Comparison of ENCODE assay signal across 2 cellular contexts in the genomic region with DNA sequence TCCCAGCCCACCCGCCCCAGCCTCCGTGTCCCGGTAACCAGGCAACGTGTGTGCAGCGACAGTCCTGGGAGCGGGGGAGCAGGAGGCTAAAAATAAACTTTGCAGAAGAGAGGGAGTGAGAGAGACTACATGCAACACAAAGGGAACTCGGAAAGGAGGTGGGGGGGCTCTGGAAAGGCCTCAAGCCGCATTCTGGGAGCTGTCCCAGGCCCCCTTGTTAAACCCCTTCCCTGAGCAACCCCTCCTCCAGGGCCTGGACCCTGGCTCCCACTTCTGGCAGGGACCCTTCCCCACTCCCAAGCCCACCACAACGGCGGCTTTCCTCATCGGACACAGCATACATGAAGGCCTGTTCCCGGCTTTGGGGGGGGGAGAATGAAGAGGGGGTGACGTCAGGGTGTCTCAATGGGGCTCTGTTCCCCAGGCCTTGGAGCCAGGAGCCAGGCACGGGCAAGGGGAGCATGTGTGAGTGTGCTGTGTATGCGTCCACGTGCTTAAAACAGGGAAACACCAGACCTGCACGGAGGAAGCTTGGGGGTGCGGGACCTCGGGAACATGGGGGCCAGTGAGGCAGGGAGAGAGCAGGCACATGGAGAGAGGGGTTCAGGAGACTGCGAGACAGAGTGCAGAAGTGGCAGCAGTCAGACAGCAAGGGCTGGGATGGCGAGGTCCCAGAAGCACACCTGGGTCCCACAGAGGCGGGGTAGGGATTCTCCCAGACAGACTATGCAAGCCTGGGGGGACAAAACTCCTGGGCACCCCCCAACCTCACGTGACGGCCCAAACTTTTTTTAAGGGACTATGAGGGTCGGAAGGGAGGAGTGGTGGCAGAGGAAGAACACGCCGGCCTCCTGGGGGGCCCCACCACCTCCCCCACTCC.
A peak's percentile ranks its signal among the peaks of the same experiment; 100 is the strongest.
TF ChIP-seq lines count a peak whose summit lies in the region.

No MANE protein-coding gene starts in this region.

TF ChIP-seq in GM23338, 12 proteins besides CTCF, POLR2A, EP300 and RAD21:
- TF ChIP-seq EZH2 (IDR thresholded peaks at IDR 0.05; ENCODE audit: low read depth, unreplicated experiment): no peak
- TF ChIP-seq CREB1 (CRISPR knock-in tag; IDR thresholded peaks at IDR 0.05; ENCODE audit: low read depth): peak; percentile 47; the same call in 1 of the 2 replicates

TF ChIP-seq in endothelial cell of umbilical vein, 7 proteins besides CTCF, POLR2A, EP300 and RAD21:
- TF ChIP-seq POLR2AphosphoS5 (IDR thresholded peaks at IDR 0.05; ENCODE audit: insufficient read depth, low read depth, low read length) (no peak), JUN (IDR thresholded peaks at IDR 0.05; ENCODE audit: borderline replicate concordance, insufficient read depth, insufficient read length, low read depth) (no peak), EZH2 (IDR thresholded peaks at IDR 0.05; ENCODE audit: borderline replicate concordance, low read depth, low read length, severe bottlenecking) (no peak), FOS (IDR thresholded peaks at IDR 0.05; ENCODE audit: borderline replicate concordance, insufficient read depth, low read length) (no peak), MYC (IDR thresholded peaks at IDR 0.05; ENCODE audit: low read depth, low read length) (no peak), GATA2 (IDR thresholded peaks at IDR 0.05; ENCODE audit: insufficient read depth, insufficient read length, low read depth, low read length) (no peak)
- TF ChIP-seq, protein P1, sequence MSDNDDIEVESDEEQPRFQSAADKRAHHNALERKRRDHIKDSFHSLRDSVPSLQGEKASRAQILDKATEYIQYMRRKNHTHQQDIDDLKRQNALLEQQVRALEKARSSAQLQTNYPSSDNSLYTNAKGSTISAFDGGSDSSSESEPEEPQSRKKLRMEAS (IDR thresholded peaks at IDR 0.05; ENCODE audit: insufficient read depth, insufficient read length): no peak
TF ChIP-seq in endothelial cell of umbilical vein: peak in this region for 0.
